1 cellular context compared by ENCODE assay signal in the genomic region with DNA sequence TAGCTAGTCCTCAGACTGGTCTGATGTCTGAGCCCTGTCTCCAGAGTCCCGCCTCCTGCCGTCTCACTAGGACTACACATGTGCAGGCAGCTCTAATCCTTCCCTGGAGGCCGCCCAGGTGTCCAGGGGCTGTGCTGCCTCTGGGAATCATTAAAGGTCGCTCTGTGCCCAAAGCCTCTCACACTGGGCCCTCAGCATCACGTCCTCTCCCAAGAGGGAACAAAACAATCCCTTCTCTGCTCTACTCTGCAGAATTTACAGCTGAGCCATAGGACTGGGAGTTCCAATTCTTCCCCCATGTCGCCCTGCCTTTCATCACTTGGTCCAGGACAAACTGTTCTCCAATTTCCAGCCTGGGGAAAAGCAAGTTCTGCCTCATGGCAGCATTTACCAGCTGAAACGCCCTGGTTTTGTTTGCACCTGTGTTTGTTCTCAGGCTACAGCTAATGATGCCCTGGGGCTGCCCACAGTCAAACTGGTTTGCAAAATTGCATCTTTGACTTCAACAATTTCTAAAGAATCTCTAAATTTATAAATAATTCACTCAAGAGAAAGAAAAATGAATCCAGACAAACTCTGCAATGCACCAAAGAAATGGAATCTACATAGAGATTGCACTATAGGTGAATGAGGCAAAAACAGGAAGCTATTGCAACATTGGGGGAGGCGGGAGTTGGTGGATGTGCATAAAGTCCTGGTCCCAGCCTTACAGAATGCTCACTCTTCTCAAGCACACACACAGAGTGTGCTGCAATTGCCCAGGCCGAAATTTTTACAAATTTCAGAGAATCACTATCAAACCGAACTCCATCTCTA.
TF ChIP-seq lines count a peak whose summit lies in the region.

No MANE protein-coding gene starts in this region.

TF ChIP-seq in HepG2, 621 proteins besides CTCF, POLR2A, EP300 and RAD21 (continued from another document):
- TF ChIP-seq ZNF652 (CRISPR knock-in tag; IDR thresholded peaks at IDR 0.05; ENCODE audit: borderline replicate concordance, low read depth), result no peak
- TF ChIP-seq FOXA3 (CRISPR knock-in tag; IDR thresholded peaks at IDR 0.05), result peak; percentile 60
- no peak for TF ChIP-seq CHCHD3 (CRISPR knock-in tag; IDR thresholded peaks at IDR 0.05)
- TF ChIP-seq DNMT1 (CRISPR knock-in tag; IDR thresholded peaks at IDR 0.05), result no peak
- TF ChIP-seq AHR (CRISPR knock-in tag; IDR thresholded peaks at IDR 0.05), result no peak
- TF ChIP-seq, protein P1, sequence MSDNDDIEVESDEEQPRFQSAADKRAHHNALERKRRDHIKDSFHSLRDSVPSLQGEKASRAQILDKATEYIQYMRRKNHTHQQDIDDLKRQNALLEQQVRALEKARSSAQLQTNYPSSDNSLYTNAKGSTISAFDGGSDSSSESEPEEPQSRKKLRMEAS (IDR thresholded peaks at IDR 0.05), result peak; percentile 29; the same call in 1 of the 2 replicates
- peak; percentile 65; the same call in 1 of the 2 replicates for TF ChIP-seq ZNF747 (CRISPR knock-in tag; IDR thresholded peaks at IDR 0.05; ENCODE audit: borderline replicate concordance)
- TF ChIP-seq SRF (IDR thresholded peaks at IDR 0.05; ENCODE audit: low read depth, low read length), result no peak
- TF ChIP-seq RBM39 (IDR thresholded peaks at IDR 0.05; ENCODE audit: low read depth, low read length, poor library complexity, severe bottlenecking), result no peak
- TF ChIP-seq PHF8 (CRISPR knock-in tag; IDR thresholded peaks at IDR 0.05), result 0 out of 2 replicates have a peak, but pooled peaks have one; percentile 22
- no peak for TF ChIP-seq CHD4 (IDR thresholded peaks at IDR 0.05; ENCODE audit: borderline replicate concordance, low read length)
- TF ChIP-seq JUNB (CRISPR knock-in tag; IDR thresholded peaks at IDR 0.05; ENCODE audit: borderline replicate concordance), result no peak
- TF ChIP-seq, protein P2, sequence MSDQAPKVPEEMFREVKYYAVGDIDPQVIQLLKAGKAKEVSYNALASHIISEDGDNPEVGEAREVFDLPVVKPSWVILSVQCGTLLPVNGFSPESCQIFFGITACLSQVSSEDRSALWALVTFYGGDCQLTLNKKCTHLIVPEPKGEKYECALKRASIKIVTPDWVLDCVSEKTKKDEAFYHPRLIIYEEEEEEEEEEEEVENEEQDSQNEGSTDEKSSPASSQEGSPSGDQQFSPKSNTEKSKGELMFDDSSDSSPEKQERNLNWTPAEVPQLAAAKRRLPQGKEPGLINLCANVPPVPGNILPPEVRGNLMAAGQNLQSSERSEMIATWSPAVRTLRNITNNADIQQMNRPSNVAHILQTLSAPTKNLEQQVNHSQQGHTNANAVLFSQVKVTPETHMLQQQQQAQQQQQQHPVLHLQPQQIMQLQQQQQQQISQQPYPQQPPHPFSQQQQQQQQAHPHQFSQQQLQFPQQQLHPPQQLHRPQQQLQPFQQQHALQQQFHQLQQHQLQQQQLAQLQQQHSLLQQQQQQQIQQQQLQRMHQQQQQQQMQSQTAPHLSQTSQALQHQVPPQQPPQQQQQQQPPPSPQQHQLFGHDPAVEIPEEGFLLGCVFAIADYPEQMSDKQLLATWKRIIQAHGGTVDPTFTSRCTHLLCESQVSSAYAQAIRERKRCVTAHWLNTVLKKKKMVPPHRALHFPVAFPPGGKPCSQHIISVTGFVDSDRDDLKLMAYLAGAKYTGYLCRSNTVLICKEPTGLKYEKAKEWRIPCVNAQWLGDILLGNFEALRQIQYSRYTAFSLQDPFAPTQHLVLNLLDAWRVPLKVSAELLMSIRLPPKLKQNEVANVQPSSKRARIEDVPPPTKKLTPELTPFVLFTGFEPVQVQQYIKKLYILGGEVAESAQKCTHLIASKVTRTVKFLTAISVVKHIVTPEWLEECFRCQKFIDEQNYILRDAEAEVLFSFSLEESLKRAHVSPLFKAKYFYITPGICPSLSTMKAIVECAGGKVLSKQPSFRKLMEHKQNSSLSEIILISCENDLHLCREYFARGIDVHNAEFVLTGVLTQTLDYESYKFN (CRISPR knock-in tag; conservative IDR thresholded peaks at IDR 0.05), result peak; percentile 39; the same call in 1 of the 2 replicates
- no peak for TF ChIP-seq ZNF468 (CRISPR knock-in tag; IDR thresholded peaks at IDR 0.05)
- TF ChIP-seq MED8 (CRISPR knock-in tag; IDR thresholded peaks at IDR 0.05; ENCODE audit: insufficient replicate concordance), result no peak
- TF ChIP-seq, protein P3, sequence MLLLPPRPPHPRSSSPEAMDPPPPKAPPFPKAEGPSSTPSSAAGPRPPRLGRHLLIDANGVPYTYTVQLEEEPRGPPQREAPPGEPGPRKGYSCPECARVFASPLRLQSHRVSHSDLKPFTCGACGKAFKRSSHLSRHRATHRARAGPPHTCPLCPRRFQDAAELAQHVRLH (CRISPR knock-in tag; IDR thresholded peaks at IDR 0.05; ENCODE audit: borderline replicate concordance, low read depth), result no peak
- no peak for TF ChIP-seq CBFB (CRISPR knock-in tag; IDR thresholded peaks at IDR 0.05)
- TF ChIP-seq, protein P4, sequence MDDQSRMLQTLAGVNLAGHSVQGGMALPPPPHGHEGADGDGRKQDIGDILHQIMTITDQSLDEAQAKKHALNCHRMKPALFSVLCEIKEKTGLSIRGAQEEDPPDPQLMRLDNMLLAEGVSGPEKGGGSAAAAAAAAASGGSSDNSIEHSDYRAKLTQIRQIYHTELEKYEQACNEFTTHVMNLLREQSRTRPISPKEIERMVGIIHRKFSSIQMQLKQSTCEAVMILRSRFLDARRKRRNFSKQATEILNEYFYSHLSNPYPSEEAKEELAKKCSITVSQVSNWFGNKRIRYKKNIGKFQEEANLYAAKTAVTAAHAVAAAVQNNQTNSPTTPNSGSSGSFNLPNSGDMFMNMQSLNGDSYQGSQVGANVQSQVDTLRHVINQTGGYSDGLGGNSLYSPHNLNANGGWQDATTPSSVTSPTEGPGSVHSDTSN (CRISPR knock-in tag; IDR thresholded peaks at IDR 0.05; ENCODE audit: borderline replicate concordance), result no peak
- TF ChIP-seq NFYC (CRISPR knock-in tag; IDR thresholded peaks at IDR 0.05), result no peak
- no peak for TF ChIP-seq KLF11 (CRISPR knock-in tag; IDR thresholded peaks at IDR 0.05)
- no peak for TF ChIP-seq MAFG (CRISPR knock-in tag; IDR thresholded peaks at IDR 0.05)
